Comparison of ENCODE assay signal across 10 cellular contexts in the genomic region with DNA sequence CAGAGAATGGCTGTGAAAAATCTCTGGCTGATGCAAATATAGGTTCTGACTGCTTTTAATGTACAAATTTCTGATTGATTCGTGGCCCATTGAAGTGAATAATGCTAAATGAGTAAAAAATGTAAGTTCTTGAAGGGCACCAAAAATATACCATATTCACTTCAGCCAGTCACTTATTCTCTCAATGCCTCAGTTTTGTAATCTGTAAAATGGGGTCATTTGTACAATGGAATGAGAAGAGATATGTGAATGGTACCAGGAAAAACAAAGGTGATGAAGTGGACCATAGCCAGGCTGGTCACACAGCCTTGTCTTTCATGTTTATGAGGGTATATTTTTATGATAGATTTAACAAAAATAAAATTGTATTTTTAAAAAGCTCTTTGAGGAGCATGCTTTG.
"Had no signal": no experiment of that assay in that cellular context is flagged by ENCODE, and none has a peak within 500 bp of the region (broad histone marks: within the 10 kb centered on the region; RNA-seq: fewer than 3 reads in every experiment).

No MANE protein-coding gene starts in this region.

- H3K9me3 ChIP-seq: HAP-1 had no signal

- H2AFZ ChIP-seq: GM23248 had no signal

- H3K36me3 ChIP-seq: HAP-1 had no signal

- DNase-seq: GM23248, GOT3, H7, H9, HCEC 1CT, HFFc6 had no signal

- H3K4me3 ChIP-seq: GM23248, GM23338, HAP-1 had no signal

- H3K27ac Mint-ChIP-seq: HFFc6 had no signal

- H3K27ac ChIP-seq: GM23248 had no signal

- ATAC-seq: HCT116 had no signal

- H3K4me3 Mint-ChIP-seq: GM23338, H9, HFFc6 had no signal

- H3K9ac ChIP-seq: GM23248 had no signal

- FAIRE-seq: H54 had no signal
